Comparison of ENCODE assay signal across 18 cellular contexts in the genomic region with DNA sequence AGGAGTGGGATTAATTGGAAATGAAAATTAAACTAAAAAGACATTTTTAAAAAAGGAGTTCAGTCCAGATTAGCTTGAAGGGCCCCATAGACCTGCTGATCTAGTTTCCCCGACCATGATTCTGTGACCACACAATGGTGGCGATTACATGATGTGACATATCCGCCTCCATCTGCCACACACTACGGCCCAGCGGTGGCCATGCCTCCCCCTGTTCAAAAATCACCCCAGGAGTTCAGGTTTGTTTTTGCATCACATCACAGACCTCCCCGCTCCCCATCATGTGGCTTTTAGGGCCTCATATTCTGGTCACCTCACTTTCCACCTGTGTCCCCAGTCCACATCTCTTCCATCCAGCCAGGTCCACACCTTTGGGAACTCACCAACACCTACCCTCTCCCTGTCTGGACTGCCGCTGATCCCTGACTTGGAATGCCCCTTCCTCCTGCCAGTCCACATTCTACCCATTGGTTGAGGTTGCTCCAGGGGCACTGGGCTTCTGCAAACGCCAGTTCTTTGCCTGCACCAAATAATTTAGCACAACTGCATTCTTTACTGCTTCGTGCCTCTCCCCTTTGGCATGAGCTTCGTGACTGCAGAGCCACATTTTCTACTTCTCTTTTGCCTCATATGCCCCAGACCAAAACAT. TPM values are rescaled to one million over a fixed set of nuclear protein-coding genes. Genes with fewer than 3 reads are reported as not detected.
A peak's percentile ranks its signal among the peaks of the same experiment; 100 is the strongest.
DNase-seq lines count a peak whose midpoint lies in the region; ATAC-seq, FAIRE-seq and TF ChIP-seq lines count a peak whose summit lies in the region.
"Had no signal": no experiment of that assay in that cellular context is flagged by ENCODE, and none has a peak within 500 bp of the region (broad histone marks: within the 10 kb centered on the region; RNA-seq: fewer than 3 reads in every experiment).

No MANE protein-coding gene starts in this region.

- peaks cover 82% of the 10 kb centered on the region for H3K36me3 Mint-ChIP-seq in effector memory CD8-positive, alpha-beta T cell (ENCODE audit: insufficient read depth)
- peaks cover 3% of the 10 kb centered on the region for H3K36me3 Mint-ChIP-seq in endothelial cell (ENCODE audit: low read depth, unreplicated experiment)
- H3K36me3 Mint-ChIP-seq: mesothelial cell of epicardium had no signal

- peak; percentile 56 for DNase-seq in activated CD8-positive, alpha-beta memory T cell treated with anti-CD3 and anti-CD28 coated beads for 24 hours
- DNase-seq in activated CD8-positive, alpha-beta memory T cell treated with anti-CD3 and anti-CD28 coated beads, Interleukin-2, amount 50 U/mL, for 4 hours = no peak
- DNase-seq in activated CD8-positive, alpha-beta memory T cell treated with anti-CD3 and anti-CD28 coated beads, Interleukin-2, amount 50 U/mL, for 48 hours = peak; percentile 50
- no peak for DNase-seq in effector memory CD8-positive, alpha-beta T cell
- DNase-seq in stimulated activated naive CD8-positive, alpha-beta T cell treated with anti-CD3 and anti-CD28 coated beads, Interleukin-15, Interleukin-2, amounts not matched to agents 100 U/mL and 50 U/mL, for 24 hours = no peak
- no peak for DNase-seq in RCC 7860 (ENCODE audit: low spot score)
- DNase-seq in endothelial cell (ENCODE audit: low spot score) = no peak
- DNase-seq: anterior cingulate cortex, caudate nucleus, DMS 273 treated with DMSO at 0.1 percent for 48 hours, GDM1, H9, NCI-H1436 treated with DMSO at 0.1 percent for 48 hours, NCI-H748 treated with DMSO at 0.1 percent for 48 hours, spleen had no signal

- no peaks in the 10 kb centered on the region for H3K27me3 Mint-ChIP-seq in effector memory CD8-positive, alpha-beta T cell
- peaks cover 4% of the 10 kb centered on the region for H3K27me3 Mint-ChIP-seq in endothelial cell (ENCODE audit: unreplicated experiment)

- peak overlapping the region; percentile 56 to 61 for H3K27ac Mint-ChIP-seq in effector memory CD8-positive, alpha-beta T cell
- no peak overlapping the region for H3K27ac Mint-ChIP-seq in endothelial cell (ENCODE audit: unreplicated experiment)
- H3K27ac Mint-ChIP-seq: mesothelial cell of epicardium had no signal

- peak; percentile 60 for ATAC-seq in effector memory CD8-positive, alpha-beta T cell (replicated peaks)
- ATAC-seq in stimulated activated naive CD8-positive, alpha-beta T cell treated with anti-CD3 and anti-CD28 coated beads, Interleukin-15, Interleukin-2, amounts not matched to agents 100 U/mL and 50 U/mL, for 24 hours = peak; percentile 38
- no peak for ATAC-seq in HG03460 (IDR thresholded peaks at IDR 0.05; ENCODE audit: unreplicated experiment)

- peaks cover 78 to 95% of the 10 kb centered on the region in 2 donors for H3K4me1 Mint-ChIP-seq in effector memory CD8-positive, alpha-beta T cell (ENCODE audit: low read depth in 2 of 2)
- H3K4me1 Mint-ChIP-seq in endothelial cell (ENCODE audit: unreplicated experiment) = no peaks in the 10 kb centered on the region

- TF ChIP-seq CTCF in endothelial cell (IDR thresholded peaks at IDR 0.05; ENCODE audit: unreplicated experiment) = no peak

- no peaks in the 10 kb centered on the region for H3K9me3 Mint-ChIP-seq in effector memory CD8-positive, alpha-beta T cell
- no peaks in the 10 kb centered on the region for H3K9me3 Mint-ChIP-seq in endothelial cell (ENCODE audit: unreplicated experiment)
- H3K9me3 Mint-ChIP-seq: H9 had no signal

- FAIRE-seq in RCC 7860 (lab: Jason Lieb, UNC) = no peak

- H3K4me3 Mint-ChIP-seq in effector memory CD8-positive, alpha-beta T cell = peak overlapping the region; percentile 20 to 28
- H3K4me3 Mint-ChIP-seq in endothelial cell (ENCODE audit: unreplicated experiment) = no peak overlapping the region
- H3K4me3 Mint-ChIP-seq: H9, mesothelial cell of epicardium had no signal

RNA-seq across cellular contexts. Expression of a gene that starts 38.9 kb away (rescaled TPM):
- not detected for total RNA-seq in endothelial cell (ENCODE audit: unreplicated experiment)
- total RNA-seq: M059J had no signal

Comparison
In these comparisons a context has a peak if more than half of its experiments do, and no peak if none do; other contexts are left out.
1. DNase-seq: peak in activated CD8-positive, alpha-beta memory T cell treated with anti-CD3 and anti-CD28 coated beads for 24 hours (single experiment) and activated CD8-positive, alpha-beta memory T cell treated with anti-CD3 and anti-CD28 coated beads, Interleukin-2, amount 50 U/mL, for 48 hours (single experiment); none in activated CD8-positive, alpha-beta memory T cell treated with anti-CD3 and anti-CD28 coated beads, Interleukin-2, amount 50 U/mL, for 4 hours (single experiment), effector memory CD8-positive, alpha-beta T cell (0 of 3), stimulated activated naive CD8-positive, alpha-beta T cell treated with anti-CD3 and anti-CD28 coated beads, Interleukin-15, Interleukin-2, amounts not matched to agents 100 U/mL and 50 U/mL, for 24 hours (single experiment), RCC 7860 (single experiment) and endothelial cell (single experiment).